Comparison of ENCODE assay signal across 8 cellular contexts in genomic region chr3:71045917-71046282, GRCh38.
DNase-seq lines count a peak whose midpoint lies in the region; ATAC-seq and TF ChIP-seq lines count a peak whose summit lies in the region.

No MANE protein-coding gene starts in this region.

- intact Hi-C loops in colonic mucosa (cut with DNase I) = no loop called here

- H3K27me3 ChIP-seq in colonic mucosa (no peaks in the 10 kb centered on the region), stomach smooth muscle (ENCODE audit: control insufficient read depth in 1 of 2, insufficient read depth in 2 of 2, low read length in 2 of 2) (no peaks in the 10 kb centered on the region)

- peak overlapping the region; percentile 93 for H3K27ac Mint-ChIP-seq in activated naive CD4-positive, alpha-beta T cell treated with anti-CD3 and anti-CD28 coated beads, Interleukin-2, amount 50 U/mL, for 24 hours

- H3K4me1 ChIP-seq in colonic mucosa (peaks cover 20% of the 10 kb centered on the region), stomach smooth muscle (ENCODE audit: control insufficient read depth, insufficient read depth, low read length) (peaks cover 38% of the 10 kb centered on the region)

- no peak overlapping the region for H3K9ac ChIP-seq in colonic mucosa (ENCODE audit: low read depth in 2 of 2, low read length in 2 of 2)
- no peak overlapping the region for H3K9ac ChIP-seq in stomach smooth muscle (ENCODE audit: low read length in 2 of 2)

- ATAC-seq in HG03342 (IDR thresholded peaks at IDR 0.05; ENCODE audit: unreplicated experiment) = peak; percentile 58
- ATAC-seq in GM21360 (IDR thresholded peaks at IDR 0.05; ENCODE audit: unreplicated experiment) = no peak

- DNase-seq in activated naive CD4-positive, alpha-beta T cell treated with Interleukin-2 at 50 U/mL for 16 hours = no peak
- DNase-seq in colonic mucosa (no peak), NCI-H2196 (lab: John Stamatoyannopoulos, UW; ENCODE audit: unreplicated experiment) (no peak)
- DNase-seq in stimulated activated naive CD4-positive, alpha-beta T cell (lab: John Stamatoyannopoulos, UW) = no peak

- H3K4me3 ChIP-seq in colonic mucosa (no peak overlapping the region), stomach smooth muscle (ENCODE audit: low read length in 2 of 2) (no peak overlapping the region)

- H3K9me3 ChIP-seq in colonic mucosa = no peaks in the 10 kb centered on the region
- no peaks in the 10 kb centered on the region for H3K9me3 ChIP-seq in stomach smooth muscle (ENCODE audit: control insufficient read depth in 2 of 2, low read length in 2 of 2)

- H3K4me1 Mint-ChIP-seq in activated naive CD4-positive, alpha-beta T cell treated with anti-CD3 and anti-CD28 coated beads, Interleukin-2, amount 50 U/mL, for 24 hours = peaks cover 96% of the 10 kb centered on the region

- H3K27ac ChIP-seq in colonic mucosa (peak overlapping the region; percentile 26), stomach smooth muscle (ENCODE audit: low read length) (peak overlapping the region; percentile 25)

- H3K36me3 Mint-ChIP-seq in activated naive CD4-positive, alpha-beta T cell treated with anti-CD3 and anti-CD28 coated beads, Interleukin-2, amount 50 U/mL, for 24 hours = peaks cover 58% of the 10 kb centered on the region

- H3K27me3 Mint-ChIP-seq in activated naive CD4-positive, alpha-beta T cell treated with anti-CD3 and anti-CD28 coated beads, Interleukin-2, amount 50 U/mL, for 24 hours = no peaks in the 10 kb centered on the region

- H3K36me3 ChIP-seq in colonic mucosa (peaks cover 4% of the 10 kb centered on the region), stomach smooth muscle (ENCODE audit: control insufficient read depth in 2 of 2, insufficient read depth in 2 of 2, low read length in 2 of 2) (peaks cover 22 to 37% of the 10 kb centered on the region in 2 donors)

- H3K9me3 Mint-ChIP-seq in activated naive CD4-positive, alpha-beta T cell treated with anti-CD3 and anti-CD28 coated beads, Interleukin-2, amount 50 U/mL, for 24 hours = no peaks in the 10 kb centered on the region

- H3K4me3 Mint-ChIP-seq in activated naive CD4-positive, alpha-beta T cell treated with anti-CD3 and anti-CD28 coated beads, Interleukin-2, amount 50 U/mL, for 24 hours = peak overlapping the region; percentile 64

- no peak for TF ChIP-seq CTCF in colonic mucosa (IDR thresholded peaks at IDR 0.05)
